Comparison of ENCODE assay signal across 7 cellular contexts in the genomic region with DNA sequence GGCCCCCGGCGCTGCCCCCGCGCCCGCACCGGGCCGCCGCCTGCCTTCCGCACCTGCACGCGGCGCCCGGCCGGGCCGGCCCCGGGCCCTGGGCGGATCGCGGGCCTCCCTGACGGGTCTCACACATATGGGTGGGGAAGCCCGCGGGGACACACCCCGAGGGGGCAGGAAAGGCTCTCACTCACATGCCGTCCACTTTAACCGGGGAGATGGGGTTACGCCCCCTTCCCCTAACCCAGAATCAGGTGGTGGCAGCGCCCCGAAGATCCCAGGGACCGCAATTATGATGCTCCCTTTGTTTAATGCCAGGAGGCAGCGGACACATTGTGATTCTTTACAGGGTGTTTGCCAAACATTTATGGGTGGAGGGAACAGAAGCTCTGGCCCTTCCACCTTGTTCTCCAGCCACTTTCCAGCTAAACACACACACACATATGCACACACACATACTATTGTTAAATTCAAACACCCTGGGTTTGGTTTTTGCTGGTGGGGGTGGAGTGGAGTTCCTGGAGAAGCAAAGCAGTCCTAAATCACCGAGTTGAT. TPM values are rescaled to one million over a fixed set of nuclear protein-coding genes. Genes with fewer than 3 reads are reported as not detected.
DNase-seq lines count a peak whose midpoint lies in the region; ATAC-seq, FAIRE-seq and TF ChIP-seq lines count a peak whose summit lies in the region.

No MANE protein-coding gene starts in this region.

- H3K27ac ChIP-seq in GM23338 (ENCODE audit: low read depth) (no peak overlapping the region), SJSA1 (peak overlapping the region; percentile 56), small intestine (ENCODE audit: low read depth in 1 of 2, low read length in 1 of 2) (peak overlapping the region in 1 of 2 donors; percentile 84)

- no peaks in the 10 kb centered on the region for H3K9me3 ChIP-seq in SJSA1 (replicated peaks)
- H3K9me3 ChIP-seq in small intestine (ENCODE audit: control insufficient read depth, low read depth): no peaks in the 10 kb centered on the region

- no peaks in the 10 kb centered on the region for H3K9me3 Mint-ChIP-seq in GM23338

- H3K36me3 ChIP-seq in GM23338 (ENCODE audit: insufficient read depth) (no peaks in the 10 kb centered on the region), SJSA1 (peaks cover 3% of the 10 kb centered on the region; the same call in 1 of the 2 replicates), small intestine (ENCODE audit: control insufficient read depth in 2 of 2, insufficient read depth in 2 of 2, low read length in 2 of 2) (no peaks in the 10 kb centered on the region)

- H3K27ac Mint-ChIP-seq in GM23338: no peak overlapping the region; the same call in 1 of the 2 replicates

- H3K4me1 ChIP-seq in GM23338 (ENCODE audit: insufficient read depth) (peaks cover 13% of the 10 kb centered on the region), SJSA1 (replicated peaks) (peaks cover 27% of the 10 kb centered on the region), small intestine (ENCODE audit: control insufficient read depth in 2 of 2, insufficient read depth in 1 of 2, low read depth in 1 of 2, low read length in 1 of 2) (peaks cover 3 to 7% of the 10 kb centered on the region in 2 donors)

- FAIRE-seq in small intestine (lab: Jason Lieb, UNC): no peak

- H3F3A ChIP-seq in GM23338 (replicated peaks; ENCODE audit: low read depth): no peaks in the 10 kb centered on the region; the same call in 1 of the 2 replicates

- no peak for TF ChIP-seq CTCF in GM23338 (conservative IDR thresholded peaks at IDR 0.05; ENCODE audit: low read depth in 2 of 2)

- H3K4me3 ChIP-seq in GM23338 (peak overlapping the region; percentile 60), SJSA1 (peak overlapping the region; percentile 89), small intestine (ENCODE audit: low read depth in 1 of 2, low read length in 2 of 2) (peak overlapping the region; percentile 80 to 88)

- ATAC-seq in GM23338 (no peak), GM18502 (IDR thresholded peaks at IDR 0.05; ENCODE audit: poor library complexity, unreplicated experiment) (no peak), HG03175 (IDR thresholded peaks at IDR 0.05; ENCODE audit: unreplicated experiment) (no peak)

- no peak for DNase-seq in GM23338 (ENCODE audit: low spot score)
- peak in 1 of 2 experiments; percentile 33 for DNase-seq in SJSA1 (ENCODE audit: low read depth in 1 of 2, low spot score in 2 of 2)
- DNase-seq in globus pallidus (ENCODE audit: low spot score): peak; percentile 31
- DNase-seq in small intestine: no peak
- no peak for DNase-seq in iPS-NIHi11 (ENCODE audit: low spot score)

- H3K27me3 ChIP-seq in GM23338 (ENCODE audit: insufficient read depth) (peaks cover 42% of the 10 kb centered on the region), SJSA1 (replicated peaks) (no peaks in the 10 kb centered on the region), small intestine (ENCODE audit: control insufficient read depth in 2 of 2, insufficient read depth in 2 of 2, low read length in 2 of 2) (no peaks in the 10 kb centered on the region)

- peak overlapping the region; percentile 76 for H3K4me3 Mint-ChIP-seq in GM23338

- peak overlapping the region; percentile 85 for H3K4me2 ChIP-seq in GM23338

- H2AFZ ChIP-seq in GM23338: peak overlapping the region; percentile 96

- H3K36me3 Mint-ChIP-seq in GM23338 (ENCODE audit: low read depth): no peaks in the 10 kb centered on the region

- peaks cover 5% of the 10 kb centered on the region; the same call in 1 of the 2 replicates for H4K20me1 ChIP-seq in GM23338 (replicated peaks; ENCODE audit: insufficient read depth)

- H3K79me2 ChIP-seq in GM23338 (replicated peaks; ENCODE audit: insufficient read depth): no peaks in the 10 kb centered on the region

- WGBS in small intestine, 3 donors: 1 to 3% (median 2%) methylated on average over 14 to 31 of the region's 31 CpGs

- peaks cover 32% of the 10 kb centered on the region for H3K27me3 Mint-ChIP-seq in GM23338 (ENCODE audit: insufficient read depth, low read depth, poor library complexity)

- H3K4me1 Mint-ChIP-seq in GM23338: peaks cover 13% of the 10 kb centered on the region

- H3K9me2 ChIP-seq in GM23338 (ENCODE audit: insufficient read depth): no peaks in the 10 kb centered on the region

TF ChIP-seq in GM23338, 12 proteins besides CTCF, POLR2A, EP300 and RAD21:
- TF ChIP-seq CREB1 (CRISPR knock-in tag; IDR thresholded peaks at IDR 0.05; ENCODE audit: low read depth) (no peak), ZNF331 (CRISPR knock-in tag; IDR thresholded peaks at IDR 0.05; ENCODE audit: low read depth) (no peak), NANOG (IDR thresholded peaks at IDR 0.05; ENCODE audit: borderline replicate concordance) (no peak), EZH2 (IDR thresholded peaks at IDR 0.05; ENCODE audit: low read depth, unreplicated experiment) (no peak), STAT1 (IDR thresholded peaks at IDR 0.05; ENCODE audit: unreplicated experiment) (no peak), JUNB (IDR thresholded peaks at IDR 0.05; ENCODE audit: unreplicated experiment) (no peak), ZNF114 (CRISPR knock-in tag; IDR thresholded peaks at IDR 0.05) (no peak)
- TF ChIP-seq, protein P1, sequence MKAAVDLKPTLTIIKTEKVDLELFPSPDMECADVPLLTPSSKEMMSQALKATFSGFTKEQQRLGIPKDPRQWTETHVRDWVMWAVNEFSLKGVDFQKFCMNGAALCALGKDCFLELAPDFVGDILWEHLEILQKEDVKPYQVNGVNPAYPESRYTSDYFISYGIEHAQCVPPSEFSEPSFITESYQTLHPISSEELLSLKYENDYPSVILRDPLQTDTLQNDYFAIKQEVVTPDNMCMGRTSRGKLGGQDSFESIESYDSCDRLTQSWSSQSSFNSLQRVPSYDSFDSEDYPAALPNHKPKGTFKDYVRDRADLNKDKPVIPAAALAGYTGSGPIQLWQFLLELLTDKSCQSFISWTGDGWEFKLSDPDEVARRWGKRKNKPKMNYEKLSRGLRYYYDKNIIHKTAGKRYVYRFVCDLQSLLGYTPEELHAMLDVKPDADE (IDR thresholded peaks at IDR 0.05): no peak
TF ChIP-seq in GM23338: peak in this region for 0.

RNA-seq across cellular contexts. Expression of gene ANKRD44, which starts 0.4 kb away (rescaled TPM):
- 0.56 and 1.7 TPM in 2 replicates for total RNA-seq in GM23338 (2014; rRNA removed; shearing (Covaris generic))
- 0.37 and 0.44 TPM in 2 replicates for polyA plus RNA-seq in GM23338 (2016; fragmentation: Nextera tagmentation; extraction: Ambion mirVana)
- total RNA-seq in SJSA1 (2014; rRNA removed; shearing (Covaris generic)): 8.4 and 15.5 TPM in 2 replicates
- 1 to 10 TPM in 2 of 3 donors, under 1 TPM in 1; 0.89 to 2.0 (median 1.4) TPM for polyA plus RNA-seq in small intestine
